Comparison of ENCODE assay signal across 28 cellular contexts in the genomic region with DNA sequence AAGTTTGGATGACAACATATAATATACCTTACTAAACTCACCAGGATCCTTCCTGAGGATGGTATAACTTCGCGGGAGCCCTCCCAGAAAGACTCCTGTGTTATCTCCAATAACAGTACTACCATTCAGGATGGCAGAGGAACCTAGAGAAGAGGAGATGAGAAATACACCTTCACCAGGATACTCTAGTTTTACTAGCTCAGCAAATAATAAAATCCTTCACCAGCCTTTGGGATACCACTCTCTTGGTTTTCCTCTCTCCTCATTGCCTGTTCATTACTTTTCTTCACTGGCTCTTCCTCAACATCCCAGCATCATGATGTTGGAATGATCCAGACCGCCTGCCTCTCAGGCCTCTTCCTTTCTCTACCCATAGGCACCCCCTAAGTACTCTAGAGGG.
"Had no signal": no experiment of that assay in that cellular context is flagged by ENCODE, and none has a peak within 500 bp of the region (broad histone marks: within the 10 kb centered on the region; RNA-seq: fewer than 3 reads in every experiment).

No MANE protein-coding gene starts in this region.

- ATAC-seq: effector memory CD8-positive, alpha-beta T cell; esophagus mucosa; gastrocnemius medialis; heart right ventricle; left cardiac atrium; left lung; left ventricle myocardium superior; lower lobe of right lung; mucosa of descending colon had no signal

- H3K36me3 Mint-ChIP-seq: mesothelial cell of epicardium, naive B cell had no signal

- H3K36me3 ChIP-seq: colonic mucosa, esophagus squamous epithelium, gastrocnemius medialis, heart right ventricle, left lung, lower lobe of right lung had no signal

- H3K9me3 Mint-ChIP-seq: dendritic cell treated with granulocyte-macrophage colony-stimulating factor and Interleukin-4, amounts not matched to agents 40 ng/mL and 50 ng/mL, for 4 days; mesothelial cell of epicardium had no signal

- H3K4me1 Mint-ChIP-seq: mesothelial cell of epicardium, naive B cell had no signal

- FAIRE-seq: endometrium, islet of Langerhans, keratinocyte had no signal

- H3K27me3 Mint-ChIP-seq: dendritic cell treated with granulocyte-macrophage colony-stimulating factor and Interleukin-4, amounts not matched to agents 40 ng/mL and 50 ng/mL, for 4 days; effector memory CD8-positive, alpha-beta T cell; naive B cell had no signal

- H3K4me3 Mint-ChIP-seq: dendritic cell treated with granulocyte-macrophage colony-stimulating factor and Interleukin-4, amounts not matched to agents 40 ng/mL and 50 ng/mL, for 4 days; effector memory CD8-positive, alpha-beta T cell; endodermal cell; mesothelial cell of epicardium; naive B cell had no signal

- H3K27me3 ChIP-seq: colonic mucosa, esophagus squamous epithelium, gastrocnemius medialis, heart right ventricle, left lung had no signal

- DNase-seq: colonic mucosa; cortex of kidney; effector CD8-positive, alpha-beta T cell; effector memory CD8-positive, alpha-beta T cell; endodermal cell; erythroblast; esophagus squamous epithelium; foreskin fibroblast; foreskin melanocyte; gastrocnemius medialis; glutamatergic neuron; head of caudate nucleus; heart right ventricle; hippocampal formation; left cardiac atrium; left lung; left ventricle myocardium superior; lower lobe of right lung; mesenchymal stem cell; mucosa of descending colon; naive B cell had no signal

- H3K4me3 ChIP-seq: colonic mucosa, esophagus squamous epithelium, gastrocnemius medialis, heart right ventricle, left lung, lower lobe of right lung, mucosa of descending colon had no signal

- H3K27ac ChIP-seq: colonic mucosa, epithelial cell of prostate, esophagus squamous epithelium, gastrocnemius medialis, heart right ventricle, left lung, lower lobe of right lung had no signal

- H3K4me1 ChIP-seq: colonic mucosa, esophagus squamous epithelium, gastrocnemius medialis, heart right ventricle, left lung, lower lobe of right lung had no signal

- H3K9me3 ChIP-seq: colonic mucosa, esophagus squamous epithelium, gastrocnemius medialis, left lung, lower lobe of right lung, mucosa of descending colon had no signal

- H3K27ac Mint-ChIP-seq: dendritic cell treated with granulocyte-macrophage colony-stimulating factor and Interleukin-4, amounts not matched to agents 40 ng/mL and 50 ng/mL, for 4 days; effector memory CD8-positive, alpha-beta T cell; endodermal cell; mesothelial cell of epicardium; naive B cell had no signal
